ENCODE assay signal across 8 cellular contexts in the genomic region with DNA sequence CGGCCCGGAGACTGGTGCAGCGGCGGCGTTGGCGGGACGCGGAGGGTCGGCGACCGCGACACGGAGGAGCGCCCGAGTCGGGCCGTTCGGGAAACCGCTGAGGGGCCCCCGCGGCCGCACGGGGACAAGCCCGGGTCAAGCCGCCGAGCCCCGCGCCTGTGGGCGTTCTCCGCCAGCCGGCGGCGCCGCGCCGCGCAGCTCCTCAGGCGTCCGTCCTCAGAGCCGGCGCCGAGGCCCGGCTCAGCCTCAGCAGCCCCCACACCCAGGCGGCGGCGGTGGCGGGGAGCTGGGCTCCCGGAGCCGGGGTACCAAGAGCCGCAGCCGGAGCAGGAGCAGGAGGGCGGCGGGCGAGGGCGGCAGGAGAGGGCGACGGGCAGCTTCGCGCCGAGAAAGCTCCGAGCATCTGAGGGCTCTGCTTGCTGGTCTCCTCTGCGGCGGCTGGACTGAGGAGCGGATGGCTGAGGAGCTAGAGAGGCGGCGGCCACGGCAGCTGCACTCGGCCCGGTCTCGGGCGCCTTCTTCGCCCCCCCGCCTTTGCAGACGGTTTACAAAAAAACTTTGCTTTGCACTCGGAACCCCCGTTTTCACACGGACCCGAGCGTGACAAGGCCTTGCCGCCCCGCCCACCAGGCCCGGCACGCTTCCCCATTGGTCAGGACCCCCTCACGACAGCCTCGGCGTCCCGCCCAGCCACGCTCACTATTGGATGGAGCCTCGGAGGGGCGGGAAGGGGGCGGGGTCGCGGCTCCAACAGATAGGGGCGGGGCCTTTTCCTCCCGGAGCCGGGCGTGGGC. TPM values are rescaled to one million over a fixed set of nuclear protein-coding genes. Genes with fewer than 3 reads are reported as not detected.
A peak's percentile ranks its signal among the peaks of the same experiment; 100 is the strongest.
DNase-seq lines count a peak whose midpoint lies in the region; ATAC-seq and TF ChIP-seq lines count a peak whose summit lies in the region.

A gene with protein sequence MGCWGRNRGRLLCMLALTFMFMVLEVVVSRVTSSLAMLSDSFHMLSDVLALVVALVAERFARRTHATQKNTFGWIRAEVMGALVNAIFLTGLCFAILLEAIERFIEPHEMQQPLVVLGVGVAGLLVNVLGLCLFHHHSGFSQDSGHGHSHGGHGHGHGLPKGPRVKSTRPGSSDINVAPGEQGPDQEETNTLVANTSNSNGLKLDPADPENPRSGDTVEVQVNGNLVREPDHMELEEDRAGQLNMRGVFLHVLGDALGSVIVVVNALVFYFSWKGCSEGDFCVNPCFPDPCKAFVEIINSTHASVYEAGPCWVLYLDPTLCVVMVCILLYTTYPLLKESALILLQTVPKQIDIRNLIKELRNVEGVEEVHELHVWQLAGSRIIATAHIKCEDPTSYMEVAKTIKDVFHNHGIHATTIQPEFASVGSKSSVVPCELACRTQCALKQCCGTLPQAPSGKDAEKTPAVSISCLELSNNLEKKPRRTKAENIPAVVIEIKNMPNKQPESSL (minus strand): TSS at position 522 of the 794 bp plus-strand sequence. CDS start 549 bp downstream, outside the sequence.

- ATAC-seq in HG02798 (IDR thresholded peaks at IDR 0.05; ENCODE audit: poor library complexity, unreplicated experiment) (peak; percentile 89), heart left ventricle (peak; percentile 96 to 99 (median 98)), upper lobe of right lung (peak; percentile 97)

- no peak for TF ChIP-seq CTCF in GM12875 (IDR thresholded peaks at IDR 0.05; ENCODE audit: borderline replicate concordance, insufficient read depth, low read depth, low read length)
- peak in 1 of 12 donors; percentile 25 for TF ChIP-seq CTCF in heart left ventricle (IDR thresholded peaks at IDR 0.05)
- TF ChIP-seq CTCF in upper lobe of right lung (IDR thresholded peaks at IDR 0.05): no peak

- DNase-seq in NCI-H1436 (lab: John Stamatoyannopoulos, UW): peak; percentile 99
- DNase-seq in T follicular helper cell (ENCODE audit: low read depth): peak; percentile 99
- DNase-seq in heart left ventricle: peak; percentile 100
- peak; percentile 100 for DNase-seq in posterior vena cava (ENCODE audit: low spot score)
- peak; percentile 100 for DNase-seq in upper lobe of right lung

- H3K4me1 ChIP-seq in heart left ventricle: peaks cover 0 to 66% (median 38%) of the 10 kb centered on the region in 12 donors
- H3K4me1 ChIP-seq in upper lobe of right lung: peaks cover 31% of the 10 kb centered on the region

- 0 to 1% (median 0%) methylated on average over 89 to 97 of the region's 97 CpGs for WGBS in adipose tissue, 3 donors
- 0 to 1% (median 1%) methylated on average over 15 to 97 of the region's 97 CpGs for WGBS in heart left ventricle, 4 donors

- H3K27me3 ChIP-seq in heart left ventricle (no peaks in the 10 kb centered on the region), upper lobe of right lung (no peaks in the 10 kb centered on the region)

- peak within 1 kb of the TSS; percentile 77 for H3K27ac ChIP-seq in adipose tissue (ENCODE audit: low read depth, low read length)
- H3K27ac ChIP-seq in heart left ventricle: peak within 1 kb of the TSS; percentile 92 to 99 (median 98)
- H3K27ac ChIP-seq in upper lobe of right lung: peak within 1 kb of the TSS; percentile 89

- peak; percentile 56 to 97 for TF ChIP-seq POLR2A in heart left ventricle (IDR thresholded peaks at IDR 0.05)

- peaks cover 0 to 23% (median 20%) of the 10 kb centered on the region in 9 donors for H3K36me3 ChIP-seq in heart left ventricle
- peaks cover 15% of the 10 kb centered on the region for H3K36me3 ChIP-seq in upper lobe of right lung

- H3K9me3 ChIP-seq in heart left ventricle: no peaks in the 10 kb centered on the region
- H3K9me3 ChIP-seq in upper lobe of right lung: no peaks in the 10 kb centered on the region

- intact Hi-C loops in heart left ventricle (cut with DNase I): loop anchor here (2.0 to 10.0 kb wide), 15 partner anchors 33 to 320 kb away; a partner anchor contains a TSS
- intact Hi-C loops in posterior vena cava (cut with DNase I): loop anchor here in 1 of 2 donors (10.0 kb wide), 1 partner anchor 76 kb away; no protein-coding TSS in a partner anchor
- intact Hi-C loops in upper lobe of right lung (cut with DNase I): no loop called here

- H3K4me3 ChIP-seq in GM12875 (ENCODE audit: low read depth, low read length) (peak within 1 kb of the TSS; percentile 98), heart left ventricle (peak within 1 kb of the TSS; percentile 78 to 98 (median 90)), upper lobe of right lung (peak within 1 kb of the TSS; percentile 81)

RNA-seq across cellular contexts. Expression of the gene that starts here (rescaled TPM):
- 10 to 100 TPM in 1 of 3 donors, 1 to 10 TPM in 2; 4.7 to 20.5 (median 5.3) TPM for polyA plus RNA-seq in adipose tissue
- 10 to 100 TPM in 7 of 9 donors, 1 to 10 TPM in 2; 8.6 to 29.2 (median 16.2) TPM for total RNA-seq in heart left ventricle
- 1 to 10 TPM; 2.8 to 4.2 TPM for polyA plus RNA-seq in heart left ventricle
- 10 to 100 TPM; 20.7 to 25.8 TPM for total RNA-seq in posterior vena cava
- total RNA-seq in upper lobe of right lung: 15.6 TPM

Comparison
In these comparisons a context has a peak if more than half of its experiments do, and no peak if none do; other contexts are left out.
1. Peak in every context shown above with its lines: DNase-seq, ATAC-seq, H3K4me3 ChIP-seq and H3K27ac ChIP-seq.